In genomic region chr7:88546808-88547207, GRCh38 we compare ENCODE assay signal across 9 cellular contexts.
DNase-seq lines count a peak whose midpoint lies in the region; ATAC-seq, FAIRE-seq and TF ChIP-seq lines count a peak whose summit lies in the region.
"Had no signal": no experiment of that assay in that cellular context is flagged by ENCODE, and none has a peak within 500 bp of the region (broad histone marks: within the 10 kb centered on the region; RNA-seq: fewer than 3 reads in every experiment).

No MANE protein-coding gene starts in this region.

- H3K4me3 ChIP-seq in DOHH2 (ENCODE audit: low read length), result no peak overlapping the region
- no peak overlapping the region for H3K4me3 ChIP-seq in NB4 (ENCODE audit: low read depth, low read length)
- H3K4me3 ChIP-seq in GM12878, result no peak overlapping the region
- no peak overlapping the region for H3K4me3 ChIP-seq in pancreas
- H3K4me3 ChIP-seq: thoracic aorta had no signal

- intact Hi-C loops in GM12878 (cut with micrococcal nuclease; ENCODE audit: unreplicated experiment), result loop anchor here (1.0 to 10.0 kb wide), 4 partner anchors 142 to 1076 kb away; no protein-coding TSS in a partner anchor
- intact Hi-C loops in pancreas (cut with DNase I), result no loop called here

- WGBS in GM12878 (ENCODE audit: insufficient coverage, insufficient replicate concordance, low lambda C conversion rate, missing lambda C conversion rate), result 0% methylated on average over 2 of the region's 2 CpGs
- 17 to 20% methylated on average over 2 of the region's 2 CpGs for WGBS in pancreas, 2 donors

- no peak overlapping the region for H3K4me2 ChIP-seq in DOHH2 (ENCODE audit: low read length)
- H3K4me2 ChIP-seq in GM12878 (ENCODE audit: control insufficient read depth, insufficient read depth), result no peak overlapping the region

- TF ChIP-seq RAD21 in GM12878 (IDR thresholded peaks at IDR 0.05; ENCODE audit: insufficient read depth, low read depth, low read length), result peak; percentile 90

- no peaks in the 10 kb centered on the region for H4K20me1 ChIP-seq in DOHH2 (ENCODE audit: control insufficient read depth, insufficient read depth, low read depth, low read length)
- H4K20me1 ChIP-seq in GM12878 (ENCODE audit: control insufficient read depth, insufficient read depth), result no peaks in the 10 kb centered on the region

- peak; percentile 94 for ATAC-seq in GM12878
- ATAC-seq in pancreas, result peak; percentile 51 to 83 (median 70)
- no peak for ATAC-seq in HG03097 (IDR thresholded peaks at IDR 0.05; ENCODE audit: low FRiP score, unreplicated experiment)

- RAD21 ChIA-PET in GM12878 (lab: Charles Lee; ENCODE audit: unreplicated experiment), result interaction anchor here (0.6 to 7.2 kb wide), 8 partner anchors 145 to 1881 kb away, joined by 3 to 58 read pairs (median 3); no protein-coding TSS in a partner anchor

- TF ChIP-seq POLR2A in NB4 (IDR thresholded peaks at IDR 0.05; ENCODE audit: extremely low read depth, insufficient read length), result no peak
- no peak for TF ChIP-seq POLR2A in GM12878 (IDR thresholded peaks at IDR 0.05; ENCODE audit: low read depth, low read length)

- TF ChIP-seq CTCF in DOHH2 (IDR thresholded peaks at IDR 0.05; ENCODE audit: low read depth, low read length, poor library complexity, severe bottlenecking) (peak; percentile 83), NB4 (IDR thresholded peaks at IDR 0.05; ENCODE audit: low read depth, low read length) (peak; percentile 49), GM12878 (IDR thresholded peaks at IDR 0.05 in 2 of 3, conservative IDR thresholded peaks at IDR 0.05 in 1 of 3; ENCODE audit: control insufficient read depth in 2 of 3, extremely low read depth in 1 of 3, insufficient read depth in 1 of 3, low read depth in 3 of 3, low read length in 3 of 3) (peak; percentile 65 to 71 (median 66); a peak in 5 of 6 replicates), pancreas (IDR thresholded peaks at IDR 0.05) (peak in 3 of 4 donors; percentile 26 to 38 (median 36))

- no peaks in the 10 kb centered on the region for H3F3A ChIP-seq in DOHH2 (ENCODE audit: control insufficient read depth, insufficient read depth)

- H3K79me2 ChIP-seq in DOHH2 (ENCODE audit: control insufficient read depth, low read length) (no peaks in the 10 kb centered on the region), GM12878 (ENCODE audit: control insufficient read depth, insufficient read depth, low read length) (no peaks in the 10 kb centered on the region)

- H3K36me3 ChIP-seq in DOHH2 (ENCODE audit: control insufficient read depth, low read length), result no peaks in the 10 kb centered on the region
- H3K36me3 ChIP-seq in GM12878 (ENCODE audit: control insufficient read depth in 2 of 2, insufficient read depth in 2 of 2, low read length in 1 of 2), result no peaks in the 10 kb centered on the region
- no peaks in the 10 kb centered on the region for H3K36me3 ChIP-seq in pancreas
- H3K36me3 ChIP-seq: thoracic aorta had no signal

- H3K9me3 ChIP-seq in DOHH2 (ENCODE audit: control insufficient read depth, insufficient read depth, low read length), result no peaks in the 10 kb centered on the region
- no peaks in the 10 kb centered on the region; the same call in 2 of the 3 replicates for H3K9me3 ChIP-seq in GM12878 (replicated peaks; ENCODE audit: control insufficient read depth, insufficient read depth, low read length)
- no peaks in the 10 kb centered on the region for H3K9me3 ChIP-seq in pancreas

- SMC1A ChIA-PET in GM12878 (lab: Charles Lee; ENCODE audit: uncharacterized antibody, unreplicated experiment), result interaction anchor here (0.6 to 4.6 kb wide), 15 partner anchors 9 to 1076 kb away, joined by 3 to 50 read pairs (median 3); no protein-coding TSS in a partner anchor

- no peaks in the 10 kb centered on the region for H3K4me1 ChIP-seq in DOHH2 (ENCODE audit: control insufficient read depth, low read length)
- H3K4me1 ChIP-seq in GM12878 (ENCODE audit: control insufficient read depth, insufficient read depth, low read length), result no peaks in the 10 kb centered on the region
- no peaks in the 10 kb centered on the region for H3K4me1 ChIP-seq in pancreas

- DNase-seq in GM19240 (ENCODE audit: insufficient read length, low spot score), result peak; percentile 2
- DNase-seq in NB4 (ENCODE audit: low read depth), result peak; percentile 56
- peak; percentile 20 for DNase-seq in GM12878 (ENCODE audit: low read depth, low spot score)
- DNase-seq in pancreas, result peak in 3 of 6 donors; percentile 28 to 39 (median 38)
- DNase-seq in NCI-H2171 (lab: John Stamatoyannopoulos, UW), result no peak
- no peak for DNase-seq in NCI-H1436 treated with DMSO at 0.1 percent for 48 hours (lab: John Stamatoyannopoulos, UW)

- no peaks in the 10 kb centered on the region for H3K9me2 ChIP-seq in DOHH2 (replicated peaks; ENCODE audit: control insufficient read depth, low read length)

- peak; percentile 61 for FAIRE-seq in GM12878 (lab: Jason Lieb, UNC)
- FAIRE-seq in pancreas (lab: Jason Lieb, UNC), result no peak

- H3K27me3 ChIP-seq in DOHH2 (ENCODE audit: control insufficient read depth, low read length) (no peaks in the 10 kb centered on the region), GM12878 (replicated peaks in 1 of 2; ENCODE audit: control insufficient read depth in 2 of 2, insufficient read depth in 2 of 2, low read length in 1 of 2) (no peaks in the 10 kb centered on the region), pancreas (no peaks in the 10 kb centered on the region)

- BruUV-seq in GM12878 (replicated peaks; lab: Mats Ljungman, UMichigan), result no TSS peak

- H2AFZ ChIP-seq in GM12878 (ENCODE audit: control insufficient read depth, low read depth, low read length), result no peak overlapping the region

- no peak for TF ChIP-seq EP300 in GM12878 (IDR thresholded peaks at IDR 0.05; ENCODE audit: borderline replicate concordance in 1 of 2, control insufficient read depth in 1 of 2, low read depth in 2 of 2, low read length in 2 of 2)

- POLR2A ChIA-PET in GM12878 (lab: Charles Lee), result no interaction called here

- in situ Hi-C loops in GM12878 (cut with MboI), result loop anchor here (5.0 kb wide), 2 partner anchors 290 to 1075 kb away; no protein-coding TSS in a partner anchor

- no peak overlapping the region for H3K9ac ChIP-seq in GM12878 (ENCODE audit: control insufficient read depth, insufficient read depth, low read length)

- no peak overlapping the region for H3K27ac ChIP-seq in DOHH2 (ENCODE audit: low read depth, low read length)
- no peak overlapping the region for H3K27ac ChIP-seq in GM12878 (ENCODE audit: control insufficient read depth, insufficient read depth)
- no peak overlapping the region for H3K27ac ChIP-seq in pancreas
- H3K27ac ChIP-seq: thoracic aorta had no signal

- CTCF ChIA-PET in GM12878 (lab: Yijun Ruan, JAX), result interaction anchor here (0.6 to 6.2 kb wide), 15 partner anchors 17 to 1077 kb away, joined by 3 to 78 read pairs (median 4); no protein-coding TSS in a partner anchor

TF ChIP-seq in GM12878, 131 proteins besides CTCF, POLR2A, EP300 and RAD21:
- TF ChIP-seq FOXM1 (IDR thresholded peaks at IDR 0.05; ENCODE audit: low read depth, low read length) (0 out of 2 replicates have a peak, but pooled peaks have one; percentile 19), RFX5 (IDR thresholded peaks at IDR 0.05; ENCODE audit: low read depth, low read length) (no peak), YBX1 (IDR thresholded peaks at IDR 0.05) (no peak), EGR1 (IDR thresholded peaks at IDR 0.05; ENCODE audit: borderline replicate concordance in 1 of 2, low read depth in 2 of 2, low read length in 2 of 2) (no peak), HDGF (IDR thresholded peaks at IDR 0.05) (no peak), SMAD5 (IDR thresholded peaks at IDR 0.05; ENCODE audit: low read depth) (no peak), DPF2 (IDR thresholded peaks at IDR 0.05) (0 out of 2 replicates have a peak, but pooled peaks have one; percentile 31), SIX5 (IDR thresholded peaks at IDR 0.05; ENCODE audit: low read depth, low read length, severe bottlenecking) (no peak), SMC3 (IDR thresholded peaks at IDR 0.05; ENCODE audit: borderline replicate concordance, low read length) (peak; percentile 76; the same call in 1 of the 2 replicates), RB1 (IDR thresholded peaks at IDR 0.05; ENCODE audit: borderline replicate concordance) (peak; percentile 41; the same call in 1 of the 2 replicates)

Comparison
In these comparisons a context has a peak if more than half of its experiments do, and no peak if none do; other contexts are left out.
1. DNase-seq: peak in GM19240 (single experiment), NB4 (single experiment) and GM12878 (single experiment); none in NCI-H2171 (single experiment) and NCI-H1436 treated with DMSO at 0.1 percent for 48 hours (single experiment).
2. Peak in every context shown above with its lines, with median percentiles within 50 percentile points of each other: CTCF ChIP-seq.